ENCODE assay signal across 17 cellular contexts in the genomic region with DNA sequence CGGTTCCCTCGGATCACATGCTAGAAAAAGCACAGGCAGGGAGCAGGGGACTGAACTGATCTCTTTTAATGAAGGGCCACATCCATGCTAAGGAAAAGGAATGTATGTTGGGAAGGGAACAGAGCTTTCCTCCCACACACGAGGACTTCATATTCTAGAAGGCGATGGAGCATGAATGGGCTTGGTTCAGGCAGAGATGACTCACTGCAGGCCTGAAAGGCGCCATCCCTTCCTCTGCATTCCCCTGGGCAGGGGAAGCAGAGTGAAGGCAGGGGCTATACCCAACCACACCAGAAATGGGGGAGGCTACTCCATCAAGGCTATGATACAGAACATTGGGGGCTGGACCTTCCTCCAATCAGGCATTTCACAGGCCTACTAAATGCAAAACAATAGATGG. TPM values are rescaled to one million over a fixed set of nuclear protein-coding genes. Genes with fewer than 3 reads are reported as not detected.
DNase-seq lines count a peak whose midpoint lies in the region; ATAC-seq, FAIRE-seq and TF ChIP-seq lines count a peak whose summit lies in the region.
"Had no signal": no experiment of that assay in that cellular context is flagged by ENCODE, and none has a peak within 500 bp of the region (broad histone marks: within the 10 kb centered on the region; RNA-seq: fewer than 3 reads in every experiment).

No MANE protein-coding gene starts in this region.

- WGBS in mesodermal cell (ENCODE audit: insufficient coverage in 2 of 2), 2 experiments, result 93 to 94% methylated on average over 2 to 4 of the region's 5 CpGs

- in situ Hi-C loops in SK-MEL-5 (cut with HindIII; ENCODE audit: low pct_unique_long_range_greater_than_20kb, low sequenced_read_pairs), result no loop called here

- FAIRE-seq in GM12891 (lab: Jason Lieb, UNC) (no peak), H54 (lab: Jason Lieb, UNC) (no peak)
- FAIRE-seq: colon had no signal

- H3K9me3 ChIP-seq in mesodermal cell (ENCODE audit: control insufficient read depth, low read length), result no peaks in the 10 kb centered on the region
- H3K9me3 ChIP-seq: psoas muscle had no signal

- H3K4me3 ChIP-seq in mesodermal cell (ENCODE audit: extremely low read depth, insufficient read depth, low read length, poor library complexity, severe bottlenecking), result no peak overlapping the region
- H3K4me3 ChIP-seq: psoas muscle had no signal

- no peak for TF ChIP-seq POLR2A in GM12891 (IDR thresholded peaks at IDR 0.05; ENCODE audit: low read depth, low read length)
- no peak for TF ChIP-seq POLR2A in H54 (IDR thresholded peaks at IDR 0.05; ENCODE audit: low read depth, low read length)

- H3K4me1 ChIP-seq in mesodermal cell (ENCODE audit: control insufficient read depth, insufficient read depth, low read length, poor library complexity, severe bottlenecking), result peaks cover 8% of the 10 kb centered on the region
- H3K4me1 ChIP-seq: psoas muscle had no signal

- peak overlapping the region; percentile 66 for H3K27ac ChIP-seq in mesodermal cell (ENCODE audit: low read depth, low read length, severe bottlenecking)
- H3K27ac ChIP-seq: psoas muscle had no signal

- DNase-seq in GM12891 (ENCODE audit: insufficient read length, low spot score) (no peak), SK-MEL-5 (ENCODE audit: low read depth, low spot score) (peak; percentile 16), dermis blood vessel endothelial cell (peak; percentile 25), H54 (ENCODE audit: insufficient read length, low spot score) (no peak), GDM1 (lab: John Stamatoyannopoulos, UW) (no peak)
- DNase-seq: activated naive CD8-positive, alpha-beta T cell treated with anti-CD3 and anti-CD28 coated beads for 36 hours; DMS79 treated with DMSO at 0.1 percent for 48 hours; naive thymus-derived CD8-positive, alpha-beta T cell; NCI-H1694 treated with DMSO at 0.1 percent for 48 hours; NCI-H524; psoas muscle had no signal

- H3K36me3 ChIP-seq in mesodermal cell (ENCODE audit: control insufficient read depth, insufficient read depth, low read length), result peaks cover 85% of the 10 kb centered on the region

- ATAC-seq in HG02970 (IDR thresholded peaks at IDR 0.05; ENCODE audit: low FRiP score, unreplicated experiment), result no peak
- no peak for ATAC-seq in GM21529 (IDR thresholded peaks at IDR 0.05; ENCODE audit: unreplicated experiment)
- ATAC-seq: activated CD4-positive, CD25-positive, alpha-beta regulatory T cell treated with anti-CD3 and anti-CD28 coated beads, Interleukin-2, amount 50 U/mL, for 24 hours; HCT116; naive thymus-derived CD8-positive, alpha-beta T cell; psoas muscle had no signal

TF ChIP-seq in GM12891, 5 proteins besides CTCF, POLR2A, EP300 and RAD21:
- peak; percentile 24 for TF ChIP-seq PAX5 (IDR thresholded peaks at IDR 0.05; ENCODE audit: insufficient read depth, low read length, severe bottlenecking)
- TF ChIP-seq SPI1 (IDR thresholded peaks at IDR 0.05; ENCODE audit: low read depth, low read length), result no peak
- TF ChIP-seq TAF1 (IDR thresholded peaks at IDR 0.05; ENCODE audit: low read depth, low read length), result no peak
- TF ChIP-seq POLR2AphosphoS5 (IDR thresholded peaks at IDR 0.05; ENCODE audit: low read depth, low read length), result no peak
- TF ChIP-seq POU2F2 (IDR thresholded peaks at IDR 0.05; ENCODE audit: low read depth, low read length), result no peak

RNA-seq across cellular contexts. Expression of a gene that starts 30.6 kb away (rescaled TPM):
- polyA plus RNA-seq in GM12891 (2012; ENCODE audit: low read depth, missing spikeins), result 22.1 TPM
- total RNA-seq in SK-MEL-5 (2014; rRNA removed; shearing (Covaris generic)), result 41.1 and 44.9 TPM in 2 replicates
- 52.8 and 56.4 TPM in 2 replicates for polyA plus RNA-seq in SK-MEL-5 (2015; cell fraction: cytosol; rRNA removed)
- 38.1 and 65.6 TPM in 2 replicates for polyA plus RNA-seq in SK-MEL-5 (2015; cell fraction: nucleus; rRNA removed)
- total RNA-seq in dermis blood vessel endothelial cell, result 34.7 and 35.7 TPM in 2 replicates
- 39.6 TPM for polyA plus RNA-seq in mesodermal cell (2013, experiment 1 of 2)
- polyA plus RNA-seq in mesodermal cell (2013, experiment 2 of 2), result 31.6 TPM

Comparison
In these comparisons a context has a peak if more than half of its experiments do, and no peak if none do; other contexts are left out.
1. DNase-seq: peak in SK-MEL-5 (single experiment) and dermis blood vessel endothelial cell (single experiment); none in GM12891 (single experiment), H54 (single experiment) and GDM1 (single experiment).